In the genomic region with DNA sequence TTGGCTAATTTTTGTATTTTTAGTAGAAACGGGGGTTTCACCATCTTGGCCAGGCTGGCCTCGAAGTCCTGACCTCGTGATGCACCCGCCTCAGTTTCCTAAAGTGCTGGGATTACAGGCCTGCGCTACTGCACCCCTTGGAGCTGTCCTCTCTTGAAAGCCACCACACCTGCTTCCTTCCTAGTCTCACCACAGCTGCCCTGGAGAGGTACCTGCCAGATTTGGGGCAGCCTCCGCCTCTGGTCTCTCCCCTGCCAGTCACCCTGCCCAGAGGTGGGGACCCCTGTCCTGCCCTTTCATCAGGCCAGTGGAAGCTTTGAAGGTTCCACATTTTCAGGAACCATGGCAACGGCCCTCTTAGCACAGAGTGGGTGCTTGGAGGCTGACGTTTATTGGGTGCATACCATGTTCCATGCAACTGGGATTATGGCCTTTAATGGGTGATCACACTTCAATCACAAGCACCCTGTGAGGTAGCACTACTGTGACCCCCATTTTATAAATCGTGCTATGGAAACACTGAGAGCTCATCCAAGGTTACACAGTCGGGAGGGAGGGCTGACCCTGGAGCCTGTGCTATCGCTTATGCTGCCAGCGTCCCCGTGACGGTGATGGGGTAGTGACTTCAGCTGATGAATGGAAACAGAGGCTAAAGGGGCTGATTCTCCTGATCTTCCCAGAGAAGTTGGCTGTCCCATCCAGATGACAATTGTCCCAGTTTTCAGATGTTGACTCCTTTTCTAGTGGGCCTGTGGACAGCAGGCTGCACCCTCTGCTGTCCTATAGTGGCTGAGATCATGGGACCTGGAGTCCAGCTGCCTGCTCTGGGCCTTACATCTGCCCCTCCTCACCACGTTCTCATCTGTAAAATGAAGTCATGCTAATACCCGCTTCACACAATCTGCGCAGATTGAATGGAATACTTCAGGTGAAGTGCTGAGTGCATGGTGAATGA, we compare ENCODE assay signal across 1 cellular context.
TF ChIP-seq lines count a peak whose summit lies in the region.

No MANE protein-coding gene starts in this region.

TF ChIP-seq in HepG2, 621 proteins besides CTCF, POLR2A, EP300 and RAD21:
- TF ChIP-seq HDAC1 (CRISPR knock-in tag; IDR thresholded peaks at IDR 0.05), result peak; percentile 13; the same call in 1 of the 2 replicates
- TF ChIP-seq ZBTB39 (CRISPR knock-in tag; IDR thresholded peaks at IDR 0.05), result no peak
- TF ChIP-seq SOX5 (CRISPR knock-in tag; IDR thresholded peaks at IDR 0.05; ENCODE audit: borderline replicate concordance), result no peak
